Comparison of ENCODE assay signal across 8 cellular contexts in genomic region chr2:96816836-96817702, GRCh38. TPM values are rescaled to one million over a fixed set of nuclear protein-coding genes. Genes with fewer than 3 reads are reported as not detected.
DNase-seq lines count a peak whose midpoint lies in the region; ATAC-seq and TF ChIP-seq lines count a peak whose summit lies in the region.

No MANE protein-coding gene starts in this region.

- H3K4me1 ChIP-seq in CD8-positive, alpha-beta memory T cell (ENCODE audit: insufficient read depth, low read length), result peaks cover 52% of the 10 kb centered on the region
- H3K4me1 ChIP-seq in GM23338 (ENCODE audit: insufficient read depth), result peaks cover 21% of the 10 kb centered on the region
- no peaks in the 10 kb centered on the region for H3K4me1 ChIP-seq in foreskin keratinocyte

- no peak overlapping the region for H2AFZ ChIP-seq in GM23338

- H3K27ac ChIP-seq in CD8-positive, alpha-beta memory T cell (ENCODE audit: low read depth, low read length), result no peak overlapping the region
- H3K27ac ChIP-seq in GM23338 (ENCODE audit: low read depth) (no peak overlapping the region), foreskin keratinocyte (no peak overlapping the region)

- H3K4me2 ChIP-seq in GM23338, result peak overlapping the region; percentile 96

- peaks cover 0 to 1% of the 10 kb centered on the region in 2 donors for H3K27me3 Mint-ChIP-seq in CD8-positive, alpha-beta memory T cell
- peaks cover 16% of the 10 kb centered on the region for H3K27me3 Mint-ChIP-seq in GM23338 (ENCODE audit: insufficient read depth, low read depth, poor library complexity)
- H3K27me3 Mint-ChIP-seq in T-helper 2 cell treated with Interferon-gamma antibody and Interleukin-4, amounts not matched to agents 5 μg/mL and 100 μg/mL, for 36 hours (ENCODE audit: low read depth), result no peaks in the 10 kb centered on the region

- peak overlapping the region; percentile 85 to 93 (median 87) for H3K4me3 Mint-ChIP-seq in CD8-positive, alpha-beta memory T cell
- H3K4me3 Mint-ChIP-seq in GM23338, result peak overlapping the region; percentile 83
- H3K4me3 Mint-ChIP-seq in T-helper 2 cell treated with Interferon-gamma antibody and Interleukin-4, amounts not matched to agents 5 μg/mL and 100 μg/mL, for 36 hours, result peak overlapping the region; percentile 79

- peaks cover 5% of the 10 kb centered on the region for H3K36me3 ChIP-seq in CD8-positive, alpha-beta memory T cell (ENCODE audit: insufficient read depth, low read length)
- no peaks in the 10 kb centered on the region; the same call in 1 of the 2 replicates for H3K36me3 ChIP-seq in GM23338 (ENCODE audit: insufficient read depth)

- no peaks in the 10 kb centered on the region for H3K9me3 ChIP-seq in CD8-positive, alpha-beta memory T cell (ENCODE audit: low read length)

- no peaks in the 10 kb centered on the region for H3K9me3 Mint-ChIP-seq in CD8-positive, alpha-beta memory T cell
- no peaks in the 10 kb centered on the region for H3K9me3 Mint-ChIP-seq in GM23338
- no peaks in the 10 kb centered on the region for H3K9me3 Mint-ChIP-seq in T-helper 2 cell treated with Interferon-gamma antibody and Interleukin-4, amounts not matched to agents 5 μg/mL and 100 μg/mL, for 36 hours

- POLR2A ChIA-PET in CD8-positive, alpha-beta memory T cell (lab: Charles Lee), result interaction anchor here (0.6 to 3.0 kb wide), 11 partner anchors 11 to 295 kb away, joined by 3 to 40 read pairs (median 4); partner anchors contain the start of genes ANKRD39 and CNNM4

- DNase-seq in CD8-positive, alpha-beta memory T cell, result no peak
- DNase-seq in GM23338 (ENCODE audit: low spot score) (peak; percentile 34), foreskin keratinocyte (no peak), skeletal muscle cell (ENCODE audit: low read depth) (no peak)
- no peak for DNase-seq in T-helper 2 cell treated with Interferon-gamma antibody and Interleukin-4, amounts not matched to agents 5 μg/mL and 100 μg/mL, for 36 hours (ENCODE audit: low spot score)

- H3K9me2 ChIP-seq in GM23338 (ENCODE audit: insufficient read depth), result no peaks in the 10 kb centered on the region

- no peaks in the 10 kb centered on the region for H3K27me3 ChIP-seq in CD8-positive, alpha-beta memory T cell (ENCODE audit: insufficient read depth, low read length, poor library complexity, severe bottlenecking)
- H3K27me3 ChIP-seq in GM23338 (ENCODE audit: insufficient read depth) (no peaks in the 10 kb centered on the region), foreskin keratinocyte (no peaks in the 10 kb centered on the region)

- TF ChIP-seq CTCF in GM23338 (conservative IDR thresholded peaks at IDR 0.05; ENCODE audit: low read depth in 2 of 2), result no peak
- TF ChIP-seq CTCF in foreskin keratinocyte (conservative IDR thresholded peaks at IDR 0.05), result peak; percentile 6

- peaks cover 6% of the 10 kb centered on the region; the same call in 1 of the 2 replicates for H3F3A ChIP-seq in GM23338 (replicated peaks; ENCODE audit: low read depth)

- peaks cover 51% of the 10 kb centered on the region for H3K79me2 ChIP-seq in GM23338 (replicated peaks; ENCODE audit: insufficient read depth)

- H3K4me1 Mint-ChIP-seq in CD8-positive, alpha-beta memory T cell, result peaks cover 63 to 77% (median 67%) of the 10 kb centered on the region in 3 donors
- H3K4me1 Mint-ChIP-seq in GM23338, result peaks cover 40% of the 10 kb centered on the region
- peaks cover 59% of the 10 kb centered on the region for H3K4me1 Mint-ChIP-seq in T-helper 2 cell treated with Interferon-gamma antibody and Interleukin-4, amounts not matched to agents 5 μg/mL and 100 μg/mL, for 36 hours (ENCODE audit: low read depth)

- H3K4me3 ChIP-seq in CD8-positive, alpha-beta memory T cell (ENCODE audit: low read length), result peak overlapping the region; percentile 84
- peak overlapping the region; percentile 88 for H3K4me3 ChIP-seq in GM23338
- H3K4me3 ChIP-seq in skeletal muscle cell (ENCODE audit: low read depth, low read length), result peak overlapping the region; percentile 65

- H4K20me1 ChIP-seq in GM23338 (replicated peaks; ENCODE audit: insufficient read depth), result peaks cover 38% of the 10 kb centered on the region

- H3K27ac Mint-ChIP-seq in CD8-positive, alpha-beta memory T cell, result peak overlapping the region in 5 of 8 donors; percentile 3 to 80 (median 67)
- no peak overlapping the region for H3K27ac Mint-ChIP-seq in GM23338
- peak overlapping the region; percentile 20 for H3K27ac Mint-ChIP-seq in T-helper 2 cell treated with Interferon-gamma antibody and Interleukin-4, amounts not matched to agents 5 μg/mL and 100 μg/mL, for 36 hours

- ATAC-seq in GM23338, result peak; percentile 27; the same call in 2 of the 3 replicates
- no peak for ATAC-seq in foreskin keratinocyte
- ATAC-seq in HG03135 (IDR thresholded peaks at IDR 0.05; ENCODE audit: unreplicated experiment), result no peak
- no peak for ATAC-seq in HG02588 (IDR thresholded peaks at IDR 0.05; ENCODE audit: unreplicated experiment)
- ATAC-seq in HG02884 (IDR thresholded peaks at IDR 0.05; ENCODE audit: unreplicated experiment), result no peak

- peaks cover 0 to 54% (median 12%) of the 10 kb centered on the region in 3 donors for H3K36me3 Mint-ChIP-seq in CD8-positive, alpha-beta memory T cell
- H3K36me3 Mint-ChIP-seq in GM23338 (ENCODE audit: low read depth), result peaks cover 33% of the 10 kb centered on the region
- peaks cover 31% of the 10 kb centered on the region for H3K36me3 Mint-ChIP-seq in T-helper 2 cell treated with Interferon-gamma antibody and Interleukin-4, amounts not matched to agents 5 μg/mL and 100 μg/mL, for 36 hours (ENCODE audit: low read depth)

- CTCF ChIA-PET in CD8-positive, alpha-beta memory T cell (lab: Charles Lee), result interaction anchor here (0.6 to 5.8 kb wide), 14 partner anchors 8 to 146 kb away, joined by 3 to 38 read pairs (median 5); partner anchors contain the start of genes ANKRD39 and CNNM4

RNA-seq across cellular contexts. Expression of gene CNNM3, which starts 1.0 kb away (rescaled TPM):
- total RNA-seq in CD8-positive, alpha-beta memory T cell, result 10 to 100 TPM; 32.6 to 36.6 TPM
- 13.0 TPM for polyA plus RNA-seq in CD8-positive, alpha-beta memory T cell
- total RNA-seq in GM23338 (2014; rRNA removed; shearing (Covaris generic)), result 22.8 and 25.7 TPM in 2 replicates
- 5.3 and 7.7 TPM in 2 replicates for polyA plus RNA-seq in GM23338 (2016; fragmentation: Nextera tagmentation; extraction: Ambion mirVana)
- total RNA-seq in foreskin keratinocyte, result 3.8 and 4.7 TPM in 2 replicates
- polyA plus RNA-seq in foreskin keratinocyte, result 2.6 and 2.7 TPM in 2 replicates

RNA-seq across cellular contexts. Expression of gene ANKRD23, which starts 26.8 kb away (rescaled TPM):
- total RNA-seq in CD8-positive, alpha-beta memory T cell, result 1 to 10 TPM; 3.8 to 3.9 TPM
- polyA plus RNA-seq in CD8-positive, alpha-beta memory T cell, result 0.47 TPM
- 4.0 and 6.5 TPM in 2 replicates for total RNA-seq in GM23338 (2014; rRNA removed; shearing (Covaris generic))
- polyA plus RNA-seq in GM23338 (2016; fragmentation: Nextera tagmentation; extraction: Ambion mirVana), result 2.9 and 5.0 TPM in 2 replicates
- 0.92 and 1.2 TPM in 2 replicates for total RNA-seq in foreskin keratinocyte
- polyA plus RNA-seq in foreskin keratinocyte, result 0.57 and 0.59 TPM in 2 replicates

RNA-seq across cellular contexts. Expression of gene ANKRD39, which starts 40.7 kb away (rescaled TPM):
- total RNA-seq in CD8-positive, alpha-beta memory T cell, result 10 to 100 TPM; 30.9 to 32.2 TPM
- polyA plus RNA-seq in CD8-positive, alpha-beta memory T cell, result 29.6 TPM
- total RNA-seq in GM23338 (2014; rRNA removed; shearing (Covaris generic)), result 17.5 and 18.3 TPM in 2 replicates
- 32.0 and 33.8 TPM in 2 replicates for polyA plus RNA-seq in GM23338 (2016; fragmentation: Nextera tagmentation; extraction: Ambion mirVana)
- total RNA-seq in foreskin keratinocyte, result 10.5 and 10.6 TPM in 2 replicates
- polyA plus RNA-seq in foreskin keratinocyte, result 19.0 and 19.2 TPM in 2 replicates

RNA-seq across cellular contexts. Expression of gene SEMA4C, which starts 52.8 kb away (rescaled TPM):
- 10 to 100 TPM; 16.6 to 18.7 TPM for total RNA-seq in CD8-positive, alpha-beta memory T cell
- 7.1 TPM for polyA plus RNA-seq in CD8-positive, alpha-beta memory T cell
- total RNA-seq in GM23338 (2014; rRNA removed; shearing (Covaris generic)), result 69.7 and 80.7 TPM in 2 replicates
- polyA plus RNA-seq in GM23338 (2016; fragmentation: Nextera tagmentation; extraction: Ambion mirVana), result 15.4 and 16.8 TPM in 2 replicates
- 9.5 and 10.5 TPM in 2 replicates for total RNA-seq in foreskin keratinocyte
- polyA plus RNA-seq in foreskin keratinocyte, result 6.2 and 6.6 TPM in 2 replicates

RNA-seq across cellular contexts. Expression of gene CNNM4, which starts 56.4 kb away (rescaled TPM):
- total RNA-seq in CD8-positive, alpha-beta memory T cell, result 1 to 10 TPM; 6.9 to 7.2 TPM
- 4.1 TPM for polyA plus RNA-seq in CD8-positive, alpha-beta memory T cell
- total RNA-seq in GM23338 (2014; rRNA removed; shearing (Covaris generic)), result 6.7 and 12.9 TPM in 2 replicates
- polyA plus RNA-seq in GM23338 (2016; fragmentation: Nextera tagmentation; extraction: Ambion mirVana), result 2.5 and 2.9 TPM in 2 replicates
- total RNA-seq in foreskin keratinocyte, result 7.4 and 7.9 TPM in 2 replicates
- polyA plus RNA-seq in foreskin keratinocyte, result 3.2 and 3.7 TPM in 2 replicates
